In genomic region chr11:43681543-43681942, GRCh38 we compare ENCODE assay signal across 8 cellular contexts. TPM values are rescaled to one million over a fixed set of nuclear protein-coding genes. Genes with fewer than 3 reads are reported as not detected.
A peak's percentile ranks its signal among the peaks of the same experiment; 100 is the strongest.
DNase-seq lines count a peak whose midpoint lies in the region; ATAC-seq and TF ChIP-seq lines count a peak whose summit lies in the region.

No MANE protein-coding gene starts in this region.

- H3K9me3 ChIP-seq in CD8-positive, alpha-beta memory T cell (ENCODE audit: low read length): no peaks in the 10 kb centered on the region
- no peaks in the 10 kb centered on the region for H3K9me3 ChIP-seq in iPS-20b (ENCODE audit: insufficient read depth, low read depth, low read length)

- peaks cover 10% of the 10 kb centered on the region for H3K4me1 ChIP-seq in CD8-positive, alpha-beta memory T cell (ENCODE audit: insufficient read depth, low read length)
- peaks cover 21% of the 10 kb centered on the region; the same call in 1 of the 2 replicates for H3K4me1 ChIP-seq in iPS-20b (ENCODE audit: insufficient read depth, low read length)

- H3K27ac Mint-ChIP-seq in CD8-positive, alpha-beta memory T cell: peak overlapping the region; percentile 84 to 99 (median 98)
- peak overlapping the region; percentile 96 for H3K27ac Mint-ChIP-seq in activated T-helper 17 cell treated with anti-CD3 and anti-CD28 coated beads, Interleukin-2, amount 50 U/mL, for 72 hours

- peak overlapping the region; percentile 90 for H3K27ac ChIP-seq in CD8-positive, alpha-beta memory T cell (ENCODE audit: low read depth, low read length)
- H3K27ac ChIP-seq in iPS-20b (ENCODE audit: low read length) (peak overlapping the region; percentile 87), substantia nigra (ENCODE audit: low read depth, low read length, poor library complexity, severe bottlenecking) (peak overlapping the region; percentile 77)

- no peak for TF ChIP-seq CTCF in GM10248 (IDR thresholded peaks at IDR 0.05; ENCODE audit: control extremely low read depth, extremely low read depth, low read depth, missing control alignments)

- H3K4me3 ChIP-seq in CD8-positive, alpha-beta memory T cell (ENCODE audit: low read length): peak overlapping the region; percentile 82
- H3K4me3 ChIP-seq in Jurkat, Clone E6-1 (ENCODE audit: low read length): peak overlapping the region; percentile 72
- H3K4me3 ChIP-seq in iPS-20b (ENCODE audit: low read length): peak overlapping the region; percentile 99

- ATAC-seq in activated T-helper 17 cell treated with anti-CD3 and anti-CD28 coated beads, Interleukin-2, amount 50 U/mL, for 72 hours (replicated peaks): no peak
- no peak for ATAC-seq in HG02973 (IDR thresholded peaks at IDR 0.05; ENCODE audit: unreplicated experiment)

- no peaks in the 10 kb centered on the region for H3K27me3 Mint-ChIP-seq in CD8-positive, alpha-beta memory T cell
- no peaks in the 10 kb centered on the region for H3K27me3 Mint-ChIP-seq in activated T-helper 17 cell treated with anti-CD3 and anti-CD28 coated beads, Interleukin-2, amount 50 U/mL, for 72 hours

- H3K4me3 Mint-ChIP-seq in CD8-positive, alpha-beta memory T cell: peak overlapping the region; percentile 89 to 96 (median 92)
- peak overlapping the region; percentile 97 for H3K4me3 Mint-ChIP-seq in activated T-helper 17 cell treated with anti-CD3 and anti-CD28 coated beads, Interleukin-2, amount 50 U/mL, for 72 hours

- no peak for DNase-seq in CD8-positive, alpha-beta memory T cell
- no peak for DNase-seq in Jurkat, Clone E6-1 (ENCODE audit: low read depth, low spot score)
- DNase-seq in substantia nigra (lab: John Stamatoyannopoulos, UW) (no peak), GM10248 (ENCODE audit: extremely low spot score) (no peak), H4 (ENCODE audit: low spot score) (no peak)

- no peaks in the 10 kb centered on the region for H3K27me3 ChIP-seq in CD8-positive, alpha-beta memory T cell (ENCODE audit: insufficient read depth, low read length, poor library complexity, severe bottlenecking)
- no peaks in the 10 kb centered on the region for H3K27me3 ChIP-seq in iPS-20b (ENCODE audit: insufficient read depth, low read length)

- peaks cover 0 to 3% (median 0%) of the 10 kb centered on the region in 5 donors for H3K9me3 Mint-ChIP-seq in CD8-positive, alpha-beta memory T cell
- no peaks in the 10 kb centered on the region for H3K9me3 Mint-ChIP-seq in activated T-helper 17 cell treated with anti-CD3 and anti-CD28 coated beads, Interleukin-2, amount 50 U/mL, for 72 hours

- H3K36me3 Mint-ChIP-seq in CD8-positive, alpha-beta memory T cell: peaks cover 3 to 29% (median 6%) of the 10 kb centered on the region in 3 donors
- peaks cover 52% of the 10 kb centered on the region for H3K36me3 Mint-ChIP-seq in activated T-helper 17 cell treated with anti-CD3 and anti-CD28 coated beads, Interleukin-2, amount 50 U/mL, for 72 hours (ENCODE audit: low read depth)

- H3K9ac ChIP-seq in iPS-20b (ENCODE audit: low read depth, low read length): peak overlapping the region; percentile 96

- no peaks in the 10 kb centered on the region for H3K36me3 ChIP-seq in CD8-positive, alpha-beta memory T cell (ENCODE audit: insufficient read depth, low read length)
- peaks cover 23% of the 10 kb centered on the region for H3K36me3 ChIP-seq in iPS-20b (ENCODE audit: insufficient read depth, low read depth, low read length)

- CTCF ChIA-PET in CD8-positive, alpha-beta memory T cell (lab: Charles Lee): no interaction called here
- CTCF ChIA-PET in GM10248 (lab: Yijun Ruan, JAX): no interaction called here

- POLR2A ChIA-PET in CD8-positive, alpha-beta memory T cell (lab: Charles Lee): no interaction called here
- POLR2A ChIA-PET in GM10248 (lab: Yijun Ruan, JAX): no interaction called here

- H3K4me1 Mint-ChIP-seq in CD8-positive, alpha-beta memory T cell: peaks cover 34 to 59% (median 35%) of the 10 kb centered on the region in 3 donors
- H3K4me1 Mint-ChIP-seq in activated T-helper 17 cell treated with anti-CD3 and anti-CD28 coated beads, Interleukin-2, amount 50 U/mL, for 72 hours: peaks cover 12% of the 10 kb centered on the region

RNA-seq across cellular contexts. Expression of gene HSD17B12, which starts 1.0 kb away (rescaled TPM):
- total RNA-seq in CD8-positive, alpha-beta memory T cell: 10 to 100 TPM; 32.3 to 37.1 TPM
- polyA plus RNA-seq in CD8-positive, alpha-beta memory T cell: 26.3 TPM
- 10.9 TPM for polyA plus RNA-seq in Jurkat, Clone E6-1 (2012; ENCODE audit: insufficient read depth, insufficient read length)
- 10 to 100 TPM; 32.2 to 45.2 TPM for total RNA-seq in activated T-helper 17 cell treated with anti-CD3 and anti-CD28 coated beads, Interleukin-2, amount 50 U/mL, for 72 hours
- total RNA-seq in H4 (2014; rRNA removed; shearing (Covaris generic)): 65.0 and 81.1 TPM in 2 replicates
